8 cellular contexts compared by ENCODE assay signal in genomic region chr5:95808686-95809413, GRCh38. TPM values are rescaled to one million over a fixed set of nuclear protein-coding genes. Genes with fewer than 3 reads are reported as not detected.
DNase-seq lines count a peak whose midpoint lies in the region; ATAC-seq and TF ChIP-seq lines count a peak whose summit lies in the region.

No MANE protein-coding gene starts in this region.

- no peak for TF ChIP-seq CTCF in GM12875 (IDR thresholded peaks at IDR 0.05; ENCODE audit: borderline replicate concordance, insufficient read depth, low read depth, low read length)
- TF ChIP-seq CTCF in gastroesophageal sphincter (IDR thresholded peaks at IDR 0.05): no peak
- TF ChIP-seq CTCF in nephron progenitor cell (IDR thresholded peaks at IDR 0.05): no peak

- H3K4me1 ChIP-seq in HAP-1 (peaks cover 22% of the 10 kb centered on the region), gastroesophageal sphincter (peaks cover 3 to 63% (median 41%) of the 10 kb centered on the region in 3 donors), skeletal muscle tissue (ENCODE audit: control insufficient read depth in 3 of 3, insufficient read depth in 3 of 3, low read length in 3 of 3) (peaks cover 26 to 50% (median 36%) of the 10 kb centered on the region in 3 donors)

- TF ChIP-seq POLR2A in gastroesophageal sphincter (IDR thresholded peaks at IDR 0.05): no peak

- 6 to 9% methylated on average over 10 of the region's 10 CpGs for WGBS in gastroesophageal sphincter (ENCODE audit: low coverage in 1 of 2), 2 donors

- H3K27me3 ChIP-seq in HAP-1 (ENCODE audit: low read depth) (no peaks in the 10 kb centered on the region), gastroesophageal sphincter (no peaks in the 10 kb centered on the region), skeletal muscle tissue (ENCODE audit: control insufficient read depth in 3 of 3, insufficient read depth in 3 of 3, low read length in 3 of 3) (no peaks in the 10 kb centered on the region)

- peak overlapping the region; percentile 40 to 66 (median 45) for H3K9ac ChIP-seq in skeletal muscle tissue (ENCODE audit: low read depth in 1 of 3, low read length in 3 of 3)

- in situ Hi-C loops in HAP-1 (cut with MboI; ENCODE audit: low sequenced_read_pairs): no loop called here

- peak overlapping the region; percentile 58 to 83 (median 79) for H3K27ac ChIP-seq in gastroesophageal sphincter
- peak overlapping the region; percentile 78 for H3K27ac ChIP-seq in skeletal muscle tissue (ENCODE audit: low read depth, low read length)

- peak; percentile 96 for ATAC-seq in gastroesophageal sphincter

- H3K27me3 Mint-ChIP-seq in activated T-cell treated with anti-CD3 and anti-CD28 coated beads, Interleukin-2, amount 50 U/mL, for 24 hours: no peaks in the 10 kb centered on the region
- H3K27me3 Mint-ChIP-seq in nephron progenitor cell (ENCODE audit: low read depth, poor library complexity): no peaks in the 10 kb centered on the region

- DNase-seq in HAP-1 (ENCODE audit: low spot score in 2 of 2) (peak; percentile 70 to 76), NCI-H1436 treated with DMSO at 0.1 percent for 48 hours (lab: John Stamatoyannopoulos, UW) (peak; percentile 24), HuH-7.5 (ENCODE audit: low spot score) (no peak), nephron progenitor cell (no peak)
- DNase-seq in activated T-cell treated with anti-CD3 and anti-CD28 coated beads, Interleukin-2, amount 50 U/mL, for 24 hours: peak; percentile 75

- no peak for TF ChIP-seq EP300 in gastroesophageal sphincter (IDR thresholded peaks at IDR 0.05)

- peak overlapping the region; percentile 17 for H3K4me3 ChIP-seq in GM12875 (ENCODE audit: low read depth, low read length)
- no peak overlapping the region for H3K4me3 ChIP-seq in HAP-1
- peak overlapping the region in 1 of 2 donors; percentile 4 for H3K4me3 ChIP-seq in gastroesophageal sphincter
- peak overlapping the region; percentile 32 to 54 (median 49) for H3K4me3 ChIP-seq in skeletal muscle tissue (ENCODE audit: low read length in 3 of 3)

- H3K36me3 Mint-ChIP-seq in activated T-cell treated with anti-CD3 and anti-CD28 coated beads, Interleukin-2, amount 50 U/mL, for 24 hours (ENCODE audit: low read depth): peaks cover 15% of the 10 kb centered on the region
- peaks cover 39% of the 10 kb centered on the region for H3K36me3 Mint-ChIP-seq in nephron progenitor cell (ENCODE audit: low read depth)

- peak overlapping the region; percentile 63 for H3K4me3 Mint-ChIP-seq in activated T-cell treated with anti-CD3 and anti-CD28 coated beads, Interleukin-2, amount 50 U/mL, for 24 hours
- no peak overlapping the region for H3K4me3 Mint-ChIP-seq in nephron progenitor cell

- H3K9me3 Mint-ChIP-seq in activated T-cell treated with anti-CD3 and anti-CD28 coated beads, Interleukin-2, amount 50 U/mL, for 24 hours: no peaks in the 10 kb centered on the region
- H3K9me3 Mint-ChIP-seq in nephron progenitor cell: peaks cover 17% of the 10 kb centered on the region

- H3K36me3 ChIP-seq in HAP-1 (replicated peaks) (no peaks in the 10 kb centered on the region), gastroesophageal sphincter (no peaks in the 10 kb centered on the region), skeletal muscle tissue (ENCODE audit: control insufficient read depth in 3 of 3, insufficient read depth in 3 of 3, low read length in 3 of 3) (peaks cover 0 to 5% (median 0%) of the 10 kb centered on the region in 3 donors)

- H3K9me3 ChIP-seq in HAP-1: no peaks in the 10 kb centered on the region
- H3K9me3 ChIP-seq in gastroesophageal sphincter: peaks cover 0 to 6% (median 0%) of the 10 kb centered on the region in 3 donors
- H3K9me3 ChIP-seq in skeletal muscle tissue (ENCODE audit: control insufficient read depth in 3 of 3, low read length in 3 of 3): no peaks in the 10 kb centered on the region

- H3K27ac Mint-ChIP-seq in activated T-cell treated with anti-CD3 and anti-CD28 coated beads, Interleukin-2, amount 50 U/mL, for 24 hours: peak overlapping the region; percentile 90
- no peak overlapping the region for H3K27ac Mint-ChIP-seq in nephron progenitor cell

- peaks cover 58% of the 10 kb centered on the region for H3K4me1 Mint-ChIP-seq in activated T-cell treated with anti-CD3 and anti-CD28 coated beads, Interleukin-2, amount 50 U/mL, for 24 hours (ENCODE audit: low read depth)
- peaks cover 47% of the 10 kb centered on the region for H3K4me1 Mint-ChIP-seq in nephron progenitor cell

RNA-seq across cellular contexts. Expression of gene GLRX, which starts 13.7 kb away (rescaled TPM):
- total RNA-seq in gastroesophageal sphincter: 10 to 100 TPM; 20.2 to 65.3 (median 41.3) TPM
- total RNA-seq in skeletal muscle tissue: 6.8 TPM

Comparison
In these comparisons a context has a peak if more than half of its experiments do, and no peak if none do; other contexts are left out.
1. DNase-seq: peak in HAP-1 (2 of 2), NCI-H1436 treated with DMSO at 0.1 percent for 48 hours (single experiment) and activated T-cell treated with anti-CD3 and anti-CD28 coated beads, Interleukin-2, amount 50 U/mL, for 24 hours (single experiment); none in HuH-7.5 (single experiment) and nephron progenitor cell (single experiment).